ENCODE assay signal across 11 cellular contexts in genomic region chr2:131040661-131041401, GRCh38. TPM values are rescaled to one million over a fixed set of nuclear protein-coding genes. Genes with fewer than 3 reads are reported as not detected.
DNase-seq lines count a peak whose midpoint lies in the region; ATAC-seq and TF ChIP-seq lines count a peak whose summit lies in the region.
"Had no signal": no experiment of that assay in that cellular context is flagged by ENCODE, and none has a peak within 500 bp of the region (broad histone marks: within the 10 kb centered on the region; RNA-seq: fewer than 3 reads in every experiment).

No MANE protein-coding gene starts in this region.

- H3K9me3 ChIP-seq in left ventricle myocardium inferior (replicated peaks) (no peaks in the 10 kb centered on the region), heart right ventricle (no peaks in the 10 kb centered on the region), lower lobe of right lung (no peaks in the 10 kb centered on the region), vagina (no peaks in the 10 kb centered on the region)
- H3K9me3 ChIP-seq: Peyer's patch had no signal

- H3K4me3 ChIP-seq in left ventricle myocardium inferior (peak overlapping the region; percentile 50), heart right ventricle (peak overlapping the region in 4 of 10 donors; percentile 14 to 40 (median 34)), astrocyte of the spinal cord (ENCODE audit: low read depth, low read length) (no peak overlapping the region), lower lobe of right lung (no peak overlapping the region), vagina (no peak overlapping the region)

- no peak overlapping the region for H3K27ac ChIP-seq in left ventricle myocardium inferior (replicated peaks)
- H3K27ac ChIP-seq in heart right ventricle = no peak overlapping the region
- no peak overlapping the region for H3K27ac ChIP-seq in lower lobe of right lung
- H3K27ac ChIP-seq in temporal lobe (ENCODE audit: low read depth, low read length) = peak overlapping the region; percentile 32
- no peak overlapping the region for H3K27ac ChIP-seq in vagina
- H3K27ac ChIP-seq: Peyer's patch had no signal

- 54 to 55% methylated on average over 23 of the region's 23 CpGs for WGBS in heart right ventricle, 2 donors

- H3K27me3 ChIP-seq in left ventricle myocardium inferior (ENCODE audit: low read depth) (peaks cover 56% of the 10 kb centered on the region), heart right ventricle (peaks cover 4 to 50% (median 34%) of the 10 kb centered on the region in 7 donors), lower lobe of right lung (ENCODE audit: low read depth) (peaks cover 26% of the 10 kb centered on the region), vagina (no peaks in the 10 kb centered on the region)

- in situ Hi-C loops in astrocyte of the spinal cord (cut with HindIII; ENCODE audit: low sequenced_read_pairs) = no loop called here

- TF ChIP-seq POLR2A in vagina (IDR thresholded peaks at IDR 0.05) = no peak

- DNase-seq in left ventricle myocardium inferior (no peak), heart right ventricle (no peak), astrocyte of the spinal cord (ENCODE audit: low read depth, low spot score) (no peak), lower lobe of right lung (peak; percentile 34), NCI-H2227 (lab: John Stamatoyannopoulos, UW; ENCODE audit: unreplicated experiment) (no peak), vagina (ENCODE audit: extremely low spot score in 2 of 2) (no peak), NCI-H2107 treated with DMSO at 0.1 percent for 48 hours (lab: John Stamatoyannopoulos, UW; ENCODE audit: unreplicated experiment) (no peak)
- DNase-seq: cortex of kidney, NCI-H1092 treated with DMSO at 0.1 percent for 48 hours, Peyer's patch had no signal

- TF ChIP-seq CTCF in left ventricle myocardium inferior (IDR thresholded peaks at IDR 0.05; ENCODE audit: borderline replicate concordance) (peak; percentile 12), heart right ventricle (IDR thresholded peaks at IDR 0.05) (peak in 3 of 9 donors; percentile 6 to 12 (median 11)), astrocyte of the spinal cord (IDR thresholded peaks at IDR 0.05; ENCODE audit: low read depth, low read length) (peak; percentile 18), lower lobe of right lung (IDR thresholded peaks at IDR 0.05) (no peak), vagina (IDR thresholded peaks at IDR 0.05) (no peak)

- intact Hi-C loops in left ventricle myocardium inferior (cut with micrococcal nuclease) = no loop called here
- intact Hi-C loops in heart right ventricle (cut with DNase I) = loop anchor here in 1 of 10 donors (10.0 kb wide), 1 partner anchor 94 kb away; no protein-coding TSS in a partner anchor
- intact Hi-C loops in lower lobe of right lung (cut with DNase I) = no loop called here
- intact Hi-C loops in vagina (cut with DNase I) = no loop called here

- H3K36me3 ChIP-seq in left ventricle myocardium inferior = no peaks in the 10 kb centered on the region
- H3K36me3 ChIP-seq in heart right ventricle = peaks cover 0 to under 1% (median 0%) of the 10 kb centered on the region in 9 donors
- peaks cover under 1% of the 10 kb centered on the region for H3K36me3 ChIP-seq in lower lobe of right lung
- no peaks in the 10 kb centered on the region for H3K36me3 ChIP-seq in vagina
- H3K36me3 ChIP-seq: Peyer's patch had no signal

- ATAC-seq in heart right ventricle (no peak), lower lobe of right lung (no peak)

- H3K4me1 ChIP-seq in left ventricle myocardium inferior (peaks cover 12% of the 10 kb centered on the region), heart right ventricle (peaks cover 0 to 13% (median 9%) of the 10 kb centered on the region in 9 donors), lower lobe of right lung (no peaks in the 10 kb centered on the region), vagina (peaks cover 1% of the 10 kb centered on the region)

RNA-seq across cellular contexts. Expression of gene FAM168B, which starts 52.4 kb away (rescaled TPM):
- total RNA-seq in left ventricle myocardium inferior = 90.5 TPM
- 100 to 1,000 TPM in 2 of 10 donors, 10 to 100 TPM in 8; 64.6 to 112 (median 88.6) TPM for total RNA-seq in heart right ventricle
- 10 to 100 TPM; 17.3 to 35.2 TPM for polyA plus RNA-seq in heart right ventricle
- 74.1 TPM for total RNA-seq in lower lobe of right lung
- total RNA-seq in temporal lobe = 107 TPM
- 56.7 TPM for total RNA-seq in vagina

Comparison
In these comparisons a context has a peak if more than half of its experiments do, and no peak if none do; other contexts are left out.
1. CTCF ChIP-seq: peak in left ventricle myocardium inferior (single experiment) and astrocyte of the spinal cord (single experiment); none in lower lobe of right lung (single experiment) and vagina (0 of 3).